ENCODE assay signal across 21 cellular contexts in genomic region chr1:184695023-184695422, GRCh38. TPM values are rescaled to one million over a fixed set of nuclear protein-coding genes. Genes with fewer than 3 reads are reported as not detected.
DNase-seq lines count a peak whose midpoint lies in the region; ATAC-seq and TF ChIP-seq lines count a peak whose summit lies in the region.
"Had no signal": no experiment of that assay in that cellular context is flagged by ENCODE, and none has a peak within 500 bp of the region (broad histone marks: within the 10 kb centered on the region; RNA-seq: fewer than 3 reads in every experiment).

No MANE protein-coding gene starts in this region.

- no peak overlapping the region for H4K91ac ChIP-seq in IMR-90 (ENCODE audit: insufficient read depth, low read depth, low read length)

- no CpG with 5 or more reads among the region's 5 CpGs for WGBS in IMR-90 (ENCODE audit: extremely low coverage in 2 of 2, insufficient read length in 1 of 2), 2 experiments
- 75 to 90% (median 86%) methylated on average over 5 of the region's 5 CpGs for WGBS in spleen, 5 donors

- H2AFZ ChIP-seq in IMR-90 (replicated peaks; ENCODE audit: low read length, poor library complexity): no peak overlapping the region

- TF ChIP-seq CTCF in IMR-90 (conservative IDR thresholded peaks at IDR 0.05; ENCODE audit: low read depth, low read length) (no peak), fibroblast of pulmonary artery (IDR thresholded peaks at IDR 0.05; ENCODE audit: low read length, missing control alignments) (no peak), spleen (IDR thresholded peaks at IDR 0.05 in 8 of 11, conservative IDR thresholded peaks at IDR 0.05 in 3 of 11) (no peak)

- H2AK9ac ChIP-seq in IMR-90 (replicated peaks; ENCODE audit: low read depth, low read length, poor library complexity): no peak overlapping the region

- H3K23ac ChIP-seq in IMR-90 (ENCODE audit: low read depth, low read length): no peak overlapping the region

- H2BK15ac ChIP-seq in IMR-90 (ENCODE audit: low read depth, low read length): no peak overlapping the region

- H3K27ac ChIP-seq in IMR-90 (ENCODE audit: insufficient read depth, low read length): no peak overlapping the region
- H3K27ac ChIP-seq in spleen: no peak overlapping the region
- H3K27ac ChIP-seq: BLaER1, Peyer's patch had no signal

- no peak overlapping the region for H3K27ac Mint-ChIP-seq in activated CD4-positive, alpha-beta memory T cell treated with anti-CD3 and anti-CD28 coated beads for 36 hours
- H3K27ac Mint-ChIP-seq in activated CD4-positive, alpha-beta memory T cell treated with anti-CD3 and anti-CD28 coated beads, Interleukin-2, amount 10 ng/mL, durations not matched to agents 7 days and 5 days: no peak overlapping the region

- no peaks in the 10 kb centered on the region for H3K9me3 Mint-ChIP-seq in activated CD4-positive, alpha-beta memory T cell treated with anti-CD3 and anti-CD28 coated beads for 36 hours
- H3K9me3 Mint-ChIP-seq in activated CD4-positive, alpha-beta memory T cell treated with anti-CD3 and anti-CD28 coated beads, Interleukin-2, amount 10 ng/mL, durations not matched to agents 7 days and 5 days: no peaks in the 10 kb centered on the region

- H3K9me3 ChIP-seq in IMR-90 (ENCODE audit: control insufficient read depth, insufficient read depth, low read length) (no peaks in the 10 kb centered on the region), spleen (no peaks in the 10 kb centered on the region)
- H3K9me3 ChIP-seq: BLaER1, HAP-1, Peyer's patch had no signal

- dilution Hi-C loops in IMR-90 (cut with HindIII; ENCODE audit: low sequenced_read_pairs, unreplicated experiment): no loop called here

- peaks cover 3% of the 10 kb centered on the region; the same call in 1 of the 2 replicates for H3K36me3 ChIP-seq in IMR-90 (ENCODE audit: control insufficient read depth, insufficient read depth, low read length)
- H3K36me3 ChIP-seq in spleen: peaks cover 0 to 87% (median 38%) of the 10 kb centered on the region in 6 donors

- CTCF ChIA-PET in activated CD4-positive, alpha-beta memory T cell treated with anti-CD3 and anti-CD28 coated beads for 36 hours (lab: Charles Lee): no interaction called here
- CTCF ChIA-PET in activated CD4-positive, alpha-beta memory T cell treated with anti-CD3 and anti-CD28 coated beads, Interleukin-2, amount 10 ng/mL, durations not matched to agents 7 days and 5 days (lab: Charles Lee): no interaction called here
- CTCF ChIA-PET in IMR-90 (lab: Yijun Ruan, JAX): interaction anchor here (0.8 kb wide), 1 partner anchor 10 kb away, joined by 3 read pairs; no protein-coding TSS in a partner anchor

- peaks cover 15% of the 10 kb centered on the region for H3K4me1 Mint-ChIP-seq in activated CD4-positive, alpha-beta memory T cell treated with anti-CD3 and anti-CD28 coated beads for 36 hours (ENCODE audit: low read depth)
- H3K4me1 Mint-ChIP-seq in activated CD4-positive, alpha-beta memory T cell treated with anti-CD3 and anti-CD28 coated beads, Interleukin-2, amount 10 ng/mL, durations not matched to agents 7 days and 5 days: peaks cover 8% of the 10 kb centered on the region

- H3K56ac ChIP-seq in IMR-90 (ENCODE audit: extremely low read depth, insufficient read depth, low read length): no peak overlapping the region

- DNase-seq in activated CD4-positive, alpha-beta memory T cell treated with anti-CD3 and anti-CD28 coated beads for 36 hours: peak; percentile 18
- no peak for DNase-seq in activated CD4-positive, alpha-beta memory T cell treated with anti-CD3 and anti-CD28 coated beads, Interleukin-2, amount 10 ng/mL, durations not matched to agents 7 days and 5 days
- DNase-seq in IMR-90 (peak; percentile 40), fibroblast of pulmonary artery (ENCODE audit: low read depth) (peak; percentile 20), superior temporal gyrus (ENCODE audit: extremely low spot score) (peak; percentile 55), DMS153 treated with DMSO at 0.1 percent for 48 hours (lab: John Stamatoyannopoulos, UW; ENCODE audit: unreplicated experiment) (no peak), spleen (no peak), cardiac septum (ENCODE audit: low spot score) (no peak)
- DNase-seq: 8988T, DMS 273 treated with DMSO at 0.1 percent for 48 hours, EL, KG1, NCI-H1092 treated with DMSO at 0.1 percent for 48 hours, NCI-H1694, NCI-H2107, NCI-H226, NCI-H69, Peyer's patch, SIG-M5 had no signal

- no peak overlapping the region for H3K4ac ChIP-seq in IMR-90 (ENCODE audit: low read depth, low read length)

- H3K18ac ChIP-seq in IMR-90 (ENCODE audit: low read depth, low read length): no peak overlapping the region

- H3K4me3 ChIP-seq in IMR-90 (ENCODE audit: insufficient read depth, low read depth, low read length) (no peak overlapping the region), fibroblast of pulmonary artery (replicated peaks; ENCODE audit: low read depth, low read length) (no peak overlapping the region), spleen (no peak overlapping the region)
- H3K4me3 ChIP-seq: BLaER1, HAP-1, Peyer's patch had no signal

- H3K36me3 Mint-ChIP-seq in activated CD4-positive, alpha-beta memory T cell treated with anti-CD3 and anti-CD28 coated beads for 36 hours: peaks cover 16% of the 10 kb centered on the region
- H3K36me3 Mint-ChIP-seq in activated CD4-positive, alpha-beta memory T cell treated with anti-CD3 and anti-CD28 coated beads, Interleukin-2, amount 10 ng/mL, durations not matched to agents 7 days and 5 days (ENCODE audit: low read depth): peaks cover 53% of the 10 kb centered on the region

- no peak for TF ChIP-seq RAD21 in IMR-90 (IDR thresholded peaks at IDR 0.05; ENCODE audit: low read length)

- no peak overlapping the region for H2BK20ac ChIP-seq in IMR-90 (ENCODE audit: low read depth, low read length)

- intact Hi-C loops in activated CD4-positive, alpha-beta memory T cell treated with anti-CD3 and anti-CD28 coated beads for 36 hours (cut with micrococcal nuclease): loop anchor here (2.0 kb wide), 1 partner anchor 48 kb away; no protein-coding TSS in a partner anchor
- intact Hi-C loops in IMR-90 (cut with micrococcal nuclease) (loop anchor here (10.0 kb wide), 1 partner anchor 750 kb away; no protein-coding TSS in a partner anchor), spleen (cut with DNase I; ENCODE audit: low total_unique reads) (loop anchor here (10.0 kb wide), 1 partner anchor 620 kb away; no protein-coding TSS in a partner anchor), cardiac septum (cut with DNase I) (loop anchor here (10.0 kb wide), 1 partner anchor 760 kb away; no protein-coding TSS in a partner anchor)

- H4K8ac ChIP-seq in IMR-90 (ENCODE audit: low read depth in 2 of 2, low read length in 2 of 2): no peak overlapping the region

- H2BK120ac ChIP-seq in IMR-90 (ENCODE audit: low read depth, low read length): no peak overlapping the region

- POLR2A ChIA-PET in activated CD4-positive, alpha-beta memory T cell treated with anti-CD3 and anti-CD28 coated beads for 36 hours (lab: Charles Lee): no interaction called here
- POLR2A ChIA-PET in activated CD4-positive, alpha-beta memory T cell treated with anti-CD3 and anti-CD28 coated beads, Interleukin-2, amount 10 ng/mL, durations not matched to agents 7 days and 5 days (lab: Charles Lee): no interaction called here
- POLR2A ChIA-PET in IMR-90 (lab: Charles Lee; ENCODE audit: unreplicated experiment): no interaction called here

- no peak overlapping the region for H4K5ac ChIP-seq in IMR-90 (ENCODE audit: low read depth, low read length)

- H3K9ac ChIP-seq in IMR-90 (ENCODE audit: low read depth, low read length): no peak overlapping the region
- H3K9ac ChIP-seq: BLaER1 had no signal

- no peak overlapping the region for H3K14ac ChIP-seq in IMR-90 (replicated peaks; ENCODE audit: low read depth, low read length)

- H4K20me1 ChIP-seq in IMR-90 (ENCODE audit: insufficient read depth, low read length): no peaks in the 10 kb centered on the region; the same call in 1 of the 2 replicates
- H4K20me1 ChIP-seq: BLaER1 had no signal

- TF ChIP-seq POLR2A in IMR-90 (IDR thresholded peaks at IDR 0.05; ENCODE audit: low read depth, low read length): no peak
- TF ChIP-seq POLR2A in spleen (IDR thresholded peaks at IDR 0.05): no peak

- H3K4me1 ChIP-seq in IMR-90 (ENCODE audit: control insufficient read depth, insufficient read depth, low read length): peaks cover 3% of the 10 kb centered on the region; the same call in 1 of the 2 replicates
- H3K4me1 ChIP-seq in spleen: no peaks in the 10 kb centered on the region
- H3K4me1 ChIP-seq: BLaER1, Peyer's patch had no signal

- no peak overlapping the region for H2AK5ac ChIP-seq in IMR-90 (ENCODE audit: low read depth, low read length)

- BruUV-seq in IMR-90 (replicated peaks; lab: Mats Ljungman, UMichigan): no TSS peak

- H3K4me3 Mint-ChIP-seq in activated CD4-positive, alpha-beta memory T cell treated with anti-CD3 and anti-CD28 coated beads for 36 hours: no peak overlapping the region
- no peak overlapping the region for H3K4me3 Mint-ChIP-seq in activated CD4-positive, alpha-beta memory T cell treated with anti-CD3 and anti-CD28 coated beads, Interleukin-2, amount 10 ng/mL, durations not matched to agents 7 days and 5 days

- peak; percentile 37; the same call in 1 of the 2 replicates for ATAC-seq in IMR-90 (ENCODE audit: low read depth)

- H3K27me3 ChIP-seq in IMR-90 (ENCODE audit: control insufficient read depth, insufficient read depth, low read length) (no peaks in the 10 kb centered on the region), spleen (replicated peaks in 1 of 7) (no peaks in the 10 kb centered on the region)
- H3K27me3 ChIP-seq: BLaER1, Peyer's patch had no signal

- in situ Hi-C loops in IMR-90 (cut with MboI; ENCODE audit: low sequenced_read_pairs): no loop called here

- no peaks in the 10 kb centered on the region for H3K27me3 Mint-ChIP-seq in activated CD4-positive, alpha-beta memory T cell treated with anti-CD3 and anti-CD28 coated beads for 36 hours
- no peaks in the 10 kb centered on the region for H3K27me3 Mint-ChIP-seq in activated CD4-positive, alpha-beta memory T cell treated with anti-CD3 and anti-CD28 coated beads, Interleukin-2, amount 10 ng/mL, durations not matched to agents 7 days and 5 days

- H3K9me1 ChIP-seq in IMR-90 (ENCODE audit: insufficient read depth, low read length): no peaks in the 10 kb centered on the region

- H3K4me2 ChIP-seq in IMR-90 (ENCODE audit: low read depth, low read length): no peak overlapping the region
- H3K4me2 ChIP-seq: BLaER1 had no signal

- 0 out of 4 replicates have a peak, but pooled peaks cover 0 to 5% of the 10 kb centered on the region in 2 experiments for H3K79me1 ChIP-seq in IMR-90 (ENCODE audit: low read depth in 1 of 2, low read length in 2 of 2)

- no peak overlapping the region for H2BK5ac ChIP-seq in IMR-90 (ENCODE audit: low read depth, low read length, poor library complexity, severe bottlenecking)

RNA-seq across cellular contexts. Expression of gene EDEM3, which starts 59.6 kb away (rescaled TPM):
- total RNA-seq in activated CD4-positive, alpha-beta memory T cell treated with anti-CD3 and anti-CD28 coated beads for 36 hours: 10 to 100 TPM; 14.5 to 15.2 TPM
- total RNA-seq in activated CD4-positive, alpha-beta memory T cell treated with anti-CD3 and anti-CD28 coated beads, Interleukin-2, amount 10 ng/mL, durations not matched to agents 7 days and 5 days: 10 to 100 TPM; 39.3 to 42.9 TPM
- total RNA-seq in IMR-90 (2012; rRNA removed) (29.9 and 50.5 TPM in 2 replicates), spleen (10 to 100 TPM; 26.0 to 49.8 (median 34.4) TPM), cardiac septum (18.5 TPM)
- polyA plus RNA-seq in IMR-90 (2012; rRNA removed) (10.2 and 17.5 TPM in 2 replicates), spleen (1 to 10 TPM; 7.2 to 8.8 (median 8.0) TPM)
- polyA plus RNA-seq in IMR-90 (2012; cell fraction: cytosol; rRNA removed): 1.2 and 1.6 TPM in 2 replicates
- 2.1 and 18.2 TPM in 2 replicates for polyA plus RNA-seq in IMR-90 (2012; cell fraction: nucleus; rRNA removed; ENCODE audit: low replicate concordance)

Comparison
In these comparisons a context has a peak if more than half of its experiments do, and no peak if none do; other contexts are left out.
1. DNase-seq: peak in activated CD4-positive, alpha-beta memory T cell treated with anti-CD3 and anti-CD28 coated beads for 36 hours (single experiment), IMR-90 (single experiment), fibroblast of pulmonary artery (single experiment) and superior temporal gyrus (single experiment); none in activated CD4-positive, alpha-beta memory T cell treated with anti-CD3 and anti-CD28 coated beads, Interleukin-2, amount 10 ng/mL, durations not matched to agents 7 days and 5 days (single experiment), DMS153 treated with DMSO at 0.1 percent for 48 hours (single experiment), spleen (single experiment) and cardiac septum (single experiment).